In genomic region chr11:119100960-119101349, GRCh38 we compare ENCODE assay signal across 8 cellular contexts. TPM values are rescaled to one million over a fixed set of nuclear protein-coding genes. Genes with fewer than 3 reads are reported as not detected.
DNase-seq lines count a peak whose midpoint lies in the region; FAIRE-seq and TF ChIP-seq lines count a peak whose summit lies in the region.

No MANE protein-coding gene starts in this region.

- peak overlapping the region; percentile 91 for H3K4me3 Mint-ChIP-seq in glutamatergic neuron (ENCODE audit: unreplicated experiment)

- FAIRE-seq in GM12892 (lab: Jason Lieb, UNC) = no peak

- H3K27me3 Mint-ChIP-seq in glutamatergic neuron (ENCODE audit: unreplicated experiment) = peaks cover 10% of the 10 kb centered on the region

- peaks cover 16% of the 10 kb centered on the region for H3K9me3 Mint-ChIP-seq in glutamatergic neuron (ENCODE audit: unreplicated experiment)

- peaks cover 17% of the 10 kb centered on the region for H3K4me1 ChIP-seq in HAP-1

- H3K27me3 ChIP-seq in HAP-1 (ENCODE audit: low read depth) = no peaks in the 10 kb centered on the region

- H3K36me3 ChIP-seq in HAP-1 (replicated peaks) = peaks cover 30% of the 10 kb centered on the region

- peak in 1 of 2 experiments; percentile 45 for DNase-seq in HAP-1 (ENCODE audit: low spot score in 2 of 2)
- DNase-seq in glutamatergic neuron = no peak
- no peak for DNase-seq in SKM-1 (lab: John Stamatoyannopoulos, UW; ENCODE audit: unreplicated experiment)
- no peak for DNase-seq in GM12892 (ENCODE audit: insufficient read length)
- DNase-seq in NOMO-1 treated with DMSO at 0.1 percent for 48 hours (lab: John Stamatoyannopoulos, UW; ENCODE audit: unreplicated experiment) = no peak
- no peak for DNase-seq in SK-N-DZ (ENCODE audit: low spot score)

- H3K9me3 ChIP-seq in HAP-1 = no peaks in the 10 kb centered on the region

- H3K27ac ChIP-seq in VCaP (peak overlapping the region; percentile 99), skin epidermis (peak overlapping the region in 20 of 21 experiments; percentile 52 to 97 (median 91))

- H3K4me3 ChIP-seq in HAP-1 (peak overlapping the region; percentile 71), skin epidermis (peak overlapping the region; percentile 51 to 86 (median 70))

- peaks cover 24% of the 10 kb centered on the region for H3K4me1 Mint-ChIP-seq in glutamatergic neuron (ENCODE audit: low read depth, unreplicated experiment)

- in situ Hi-C loops in HAP-1 (cut with MboI; ENCODE audit: low sequenced_read_pairs) = loop anchor here (5.0 kb wide), 1 partner anchor 96 kb away; no protein-coding TSS in a partner anchor

- H3K36me3 Mint-ChIP-seq in glutamatergic neuron (ENCODE audit: unreplicated experiment) = no peaks in the 10 kb centered on the region

- TF ChIP-seq POLR2A in GM12892 (IDR thresholded peaks at IDR 0.05; ENCODE audit: low read depth, low read length) = no peak

- H3K27ac Mint-ChIP-seq in glutamatergic neuron (ENCODE audit: unreplicated experiment) = peak overlapping the region; percentile 99

- TF ChIP-seq CTCF in VCaP (conservative IDR thresholded peaks at IDR 0.05) (no peak), glutamatergic neuron (IDR thresholded peaks at IDR 0.05; ENCODE audit: partially characterized antibody, unreplicated experiment) (no peak)

RNA-seq across cellular contexts. Expression of gene DPAGT1, which starts 0.7 kb away (rescaled TPM):
- 36.1 TPM for total RNA-seq in glutamatergic neuron (ENCODE audit: unreplicated experiment)
- 16.9 TPM for polyA plus RNA-seq in GM12892 (2012; ENCODE audit: missing spikeins)
- 27.9 and 36.1 TPM in 2 replicates for polyA plus RNA-seq in SK-N-DZ (2014; cell fraction: cytosol; rRNA removed)
- polyA plus RNA-seq in SK-N-DZ (2014; cell fraction: nucleus; rRNA removed) = 65.7 and 103 TPM in 2 replicates

RNA-seq across cellular contexts. Expression of gene C2CD2L, which starts 6.2 kb away (rescaled TPM):
- total RNA-seq in glutamatergic neuron (ENCODE audit: unreplicated experiment) = 32.8 TPM
- 4.0 TPM for polyA plus RNA-seq in GM12892 (2012; ENCODE audit: missing spikeins)
- 5.5 and 7.5 TPM in 2 replicates for polyA plus RNA-seq in SK-N-DZ (2014; cell fraction: cytosol; rRNA removed)
- polyA plus RNA-seq in SK-N-DZ (2014; cell fraction: nucleus; rRNA removed) = 9.9 and 12.1 TPM in 2 replicates

RNA-seq across cellular contexts. Expression of gene HMBS, which starts 16.3 kb away (rescaled TPM):
- 30.4 TPM for total RNA-seq in glutamatergic neuron (ENCODE audit: unreplicated experiment)
- polyA plus RNA-seq in GM12892 (2012; ENCODE audit: missing spikeins) = 28.2 TPM
- polyA plus RNA-seq in SK-N-DZ (2014; cell fraction: cytosol; rRNA removed) = 4.3 and 8.1 TPM in 2 replicates
- polyA plus RNA-seq in SK-N-DZ (2014; cell fraction: nucleus; rRNA removed) = 27.7 and 52.4 TPM in 2 replicates

RNA-seq across cellular contexts. Expression of gene HINFP, which starts 20.4 kb away (rescaled TPM):
- 58.1 TPM for total RNA-seq in glutamatergic neuron (ENCODE audit: unreplicated experiment)
- 19.3 TPM for polyA plus RNA-seq in GM12892 (2012; ENCODE audit: missing spikeins)
- 13.8 and 17.9 TPM in 2 replicates for polyA plus RNA-seq in SK-N-DZ (2014; cell fraction: cytosol; rRNA removed)
- 27.4 and 57.6 TPM in 2 replicates for polyA plus RNA-seq in SK-N-DZ (2014; cell fraction: nucleus; rRNA removed)

RNA-seq across cellular contexts. Expression of gene VPS11, which starts 33.3 kb away (rescaled TPM):
- 32.7 TPM for total RNA-seq in glutamatergic neuron (ENCODE audit: unreplicated experiment)
- 26.5 TPM for polyA plus RNA-seq in GM12892 (2012; ENCODE audit: missing spikeins)
- 12.2 and 14.0 TPM in 2 replicates for polyA plus RNA-seq in SK-N-DZ (2014; cell fraction: cytosol; rRNA removed)
- polyA plus RNA-seq in SK-N-DZ (2014; cell fraction: nucleus; rRNA removed) = 17.0 and 18.6 TPM in 2 replicates
